Comparison of ENCODE assay signal across 22 cellular contexts in genomic region chr19:8221161-8221560, GRCh38. TPM values are rescaled to one million over a fixed set of nuclear protein-coding genes. Genes with fewer than 3 reads are reported as not detected.
A peak's percentile ranks its signal among the peaks of the same experiment; 100 is the strongest.
DNase-seq lines count a peak whose midpoint lies in the region; ATAC-seq, FAIRE-seq and TF ChIP-seq lines count a peak whose summit lies in the region.
"Had no signal": no experiment of that assay in that cellular context is flagged by ENCODE, and none has a peak within 500 bp of the region (broad histone marks: within the 10 kb centered on the region; RNA-seq: fewer than 3 reads in every experiment).

No MANE protein-coding gene starts in this region.

- BruUV-seq in PC-3 (replicated peaks; lab: Mats Ljungman, UMichigan) = no TSS peak

- no peak overlapping the region for H3K27ac ChIP-seq in PC-3 (ENCODE audit: low read length)
- H3K27ac ChIP-seq: epithelial cell of prostate, ovary had no signal

- no peak overlapping the region for H3K4me3 Mint-ChIP-seq in type B pancreatic cell
- H3K4me3 Mint-ChIP-seq: activated CD4-positive, alpha-beta memory T cell treated with anti-CD3 and anti-CD28 coated beads, Interleukin-2, amount 10 ng/mL, durations not matched to agents 7 days and 5 days; activated T-helper 1 cell treated with anti-CD3 and anti-CD28 coated beads, Interleukin-12 subunit alpha, Interleukin-12 subunit beta, Interleukin-2, Interleukin-4 antibody, amounts not matched to agents 30 ng/mL and 10 ng/mL and 1 ng/mL, durations not matched to agents 14 hours and 24 hours and 36 hours had no signal

- H3K36me3 ChIP-seq in PC-3 (ENCODE audit: low read depth, low read length) = no peaks in the 10 kb centered on the region
- H3K36me3 ChIP-seq: ovary had no signal

- in situ Hi-C loops in G401 (cut with HindIII; ENCODE audit: low sequenced_read_pairs) = no loop called here

- H3K36me3 Mint-ChIP-seq in type B pancreatic cell = peaks cover 12% of the 10 kb centered on the region

- DNase-seq in G401 (ENCODE audit: low spot score) (peak; percentile 25), PC-3 (no peak), frontal cortex (ENCODE audit: low spot score in 2 of 2) (peak; percentile 35 to 48), pons (ENCODE audit: low spot score) (peak; percentile 93), NCI-H2107 (lab: John Stamatoyannopoulos, UW) (no peak), mucosa of gallbladder (ENCODE audit: low spot score) (no peak), type B pancreatic cell (ENCODE audit: extremely low spot score, unreplicated experiment) (no peak)
- DNase-seq in stimulated activated CD4-positive, alpha-beta T cell treated with anti-CD3 and anti-CD28 coated beads, Interleukin-2, amount 100 ng/mL, for 48 hours = no peak
- DNase-seq: activated CD4-positive, alpha-beta memory T cell treated with anti-CD3 and anti-CD28 coated beads, Interleukin-2, amount 10 ng/mL, durations not matched to agents 7 days and 5 days; cortex of kidney; DMS 273 treated with DMSO at 0.1 percent for 48 hours; KBM-7; mucosa of descending colon; NCI-H1436; NCI-H524; ovary; stimulated activated CD4-positive, alpha-beta T cell treated with anti-CD3 and anti-CD28 coated beads, Interleukin-15, amount 100 ng/mL, for 24 hours had no signal

- CTCF ChIA-PET in PC-3 (lab: Charles Lee) = no interaction called here

- H4K20me1 ChIP-seq in PC-3 (ENCODE audit: low read length) = no peaks in the 10 kb centered on the region

- no peak overlapping the region for H3K27ac Mint-ChIP-seq in type B pancreatic cell
- H3K27ac Mint-ChIP-seq: activated CD4-positive, alpha-beta memory T cell treated with anti-CD3 and anti-CD28 coated beads, Interleukin-2, amount 10 ng/mL, durations not matched to agents 7 days and 5 days; activated T-helper 1 cell treated with anti-CD3 and anti-CD28 coated beads, Interleukin-12 subunit alpha, Interleukin-12 subunit beta, Interleukin-2, Interleukin-4 antibody, amounts not matched to agents 30 ng/mL and 10 ng/mL and 1 ng/mL, durations not matched to agents 14 hours and 24 hours and 36 hours had no signal

- ATAC-seq in PC-3 = peak; percentile 20; the same call in 1 of the 2 replicates
- ATAC-seq: mucosa of descending colon, Panc1 had no signal

- intact Hi-C loops in PC-3 (cut with micrococcal nuclease) = no loop called here

- TF ChIP-seq CTCF in PC-3 (conservative IDR thresholded peaks at IDR 0.05; ENCODE audit: low read depth, low read length) (no peak), type B pancreatic cell (conservative IDR thresholded peaks at IDR 0.05) (no peak)

- no peaks in the 10 kb centered on the region for H3K9me3 Mint-ChIP-seq in type B pancreatic cell
- H3K9me3 Mint-ChIP-seq: activated CD4-positive, alpha-beta memory T cell treated with anti-CD3 and anti-CD28 coated beads, Interleukin-2, amount 10 ng/mL, durations not matched to agents 7 days and 5 days; activated T-helper 1 cell treated with anti-CD3 and anti-CD28 coated beads, Interleukin-12 subunit alpha, Interleukin-12 subunit beta, Interleukin-2, Interleukin-4 antibody, amounts not matched to agents 30 ng/mL and 10 ng/mL and 1 ng/mL, durations not matched to agents 14 hours and 24 hours and 36 hours had no signal

- H3K4me1 Mint-ChIP-seq in type B pancreatic cell (ENCODE audit: unreplicated experiment) = peaks cover 7% of the 10 kb centered on the region
- H3K4me1 Mint-ChIP-seq: activated CD4-positive, alpha-beta memory T cell treated with anti-CD3 and anti-CD28 coated beads, Interleukin-2, amount 10 ng/mL, durations not matched to agents 7 days and 5 days had no signal

- no peaks in the 10 kb centered on the region for H3K9me3 ChIP-seq in PC-3 (ENCODE audit: low read length)
- H3K9me3 ChIP-seq: mucosa of descending colon, ovary had no signal

- H3K4me1 ChIP-seq in PC-3 (ENCODE audit: insufficient read depth, low read length) = no peaks in the 10 kb centered on the region

- no peaks in the 10 kb centered on the region for H3K27me3 Mint-ChIP-seq in type B pancreatic cell
- H3K27me3 Mint-ChIP-seq: activated CD4-positive, alpha-beta memory T cell treated with anti-CD3 and anti-CD28 coated beads, Interleukin-2, amount 10 ng/mL, durations not matched to agents 7 days and 5 days had no signal

- H3F3A ChIP-seq in PC-3 (ENCODE audit: low read length, unreplicated experiment) = no peaks in the 10 kb centered on the region

- no peak overlapping the region for H3K4me3 ChIP-seq in PC-3 (ENCODE audit: low read length)
- H3K4me3 ChIP-seq: mucosa of descending colon, ovary had no signal

- H3K9me2 ChIP-seq in PC-3 (replicated peaks; ENCODE audit: low read length) = no peaks in the 10 kb centered on the region

- H3K27me3 ChIP-seq in PC-3 (ENCODE audit: low read length) = no peaks in the 10 kb centered on the region
- H3K27me3 ChIP-seq: ovary had no signal

- H3K79me2 ChIP-seq in PC-3 (ENCODE audit: low read length) = no peaks in the 10 kb centered on the region

- no peak overlapping the region for H3K4me2 ChIP-seq in PC-3 (ENCODE audit: low read length)

- H3K9ac ChIP-seq in PC-3 (ENCODE audit: low read length) = no peak overlapping the region

- FAIRE-seq in frontal cortex (lab: Jason Lieb, UNC) = no peak
- FAIRE-seq: GM18507, islet of Langerhans had no signal

- POLR2A ChIA-PET in PC-3 (lab: Charles Lee; ENCODE audit: unreplicated experiment) = no interaction called here

- 0 out of 2 replicates have a peak overlapping the region, but pooled peaks have one; percentile 40 for H2AFZ ChIP-seq in PC-3 (ENCODE audit: low read length)

RNA-seq across cellular contexts. Expression of gene CERS4, which starts 12.0 kb away (rescaled TPM):
- total RNA-seq in G401 (2014; rRNA removed; shearing (Covaris generic)) = 81.1 and 102 TPM in 2 replicates
- total RNA-seq in PC-3 (2014; rRNA removed) (39.3 and 43.9 TPM in 2 replicates), frontal cortex (57.9 TPM), mucosa of gallbladder (20.7 TPM), type B pancreatic cell (ENCODE audit: low replicate concordance) (52.8 and 56.3 TPM in 2 replicates)

Comparison
In these comparisons a context has a peak if more than half of its experiments do, and no peak if none do; other contexts are left out.
1. DNase-seq: peak in G401 (single experiment), frontal cortex (2 of 2) and pons (single experiment); none in PC-3 (single experiment), stimulated activated CD4-positive, alpha-beta T cell treated with anti-CD3 and anti-CD28 coated beads, Interleukin-2, amount 100 ng/mL, for 48 hours (0 of 2), NCI-H2107 (single experiment), mucosa of gallbladder (single experiment) and type B pancreatic cell (single experiment).